In genomic region chr11:326842-327580, GRCh38 we compare ENCODE assay signal across 8 cellular contexts. TPM values are rescaled to one million over a fixed set of nuclear protein-coding genes. Genes with fewer than 3 reads are reported as not detected.
DNase-seq lines count a peak whose midpoint lies in the region; ATAC-seq and TF ChIP-seq lines count a peak whose summit lies in the region.

No MANE protein-coding gene starts in this region.

- peak overlapping the region; percentile 87 for H2AFZ ChIP-seq in IMR-90 (replicated peaks; ENCODE audit: low read length, poor library complexity)

- H3K79me1 ChIP-seq in IMR-90 (ENCODE audit: low read depth in 1 of 2, low read length in 2 of 2), result no peaks in the 10 kb centered on the region

- intact Hi-C loops in IMR-90 (cut with micrococcal nuclease), result no loop called here
- intact Hi-C loops in Right ventricle myocardium inferior (cut with DNase I), result loop anchor here (1.0 kb wide), 1 partner anchor 28 kb away; no protein-coding TSS in a partner anchor

- H3K9me3 Mint-ChIP-seq in activated T-cell treated with anti-CD3 and anti-CD28 coated beads, Interleukin-2, amount 50 U/mL, for 72 hours, result no peaks in the 10 kb centered on the region

- peak overlapping the region; percentile 40; the same call in 1 of the 2 replicates for H2BK20ac ChIP-seq in IMR-90 (ENCODE audit: low read depth, low read length)

- no peaks in the 10 kb centered on the region for H3K27me3 ChIP-seq in IMR-90 (ENCODE audit: control insufficient read depth, insufficient read depth, low read length)

- H3K4me1 Mint-ChIP-seq in activated T-cell treated with anti-CD3 and anti-CD28 coated beads, Interleukin-2, amount 50 U/mL, for 72 hours (ENCODE audit: low read depth), result peaks cover 80% of the 10 kb centered on the region

- peaks cover 0 to 2% of the 10 kb centered on the region in 2 donors for H3K36me3 Mint-ChIP-seq in activated T-cell treated with anti-CD3 and anti-CD28 coated beads, Interleukin-2, amount 50 U/mL, for 72 hours (ENCODE audit: insufficient read depth in 2 of 2)

- peak overlapping the region; percentile 49 to 84 for H4K8ac ChIP-seq in IMR-90 (ENCODE audit: low read depth in 2 of 2, low read length in 2 of 2)

- H3K4me1 ChIP-seq in IMR-90 (ENCODE audit: control insufficient read depth, insufficient read depth, low read length), result peaks cover 13% of the 10 kb centered on the region

- peak overlapping the region; percentile 26; the same call in 1 of the 2 replicates for H4K91ac ChIP-seq in IMR-90 (ENCODE audit: insufficient read depth, low read depth, low read length)

- peak overlapping the region; percentile 86 to 89 for H3K4me3 Mint-ChIP-seq in activated T-cell treated with anti-CD3 and anti-CD28 coated beads, Interleukin-2, amount 50 U/mL, for 72 hours

- no peak overlapping the region; the same call in 1 of the 2 replicates for H2AK5ac ChIP-seq in IMR-90 (ENCODE audit: low read depth, low read length)

- ATAC-seq in GM19452 (IDR thresholded peaks at IDR 0.05; ENCODE audit: unreplicated experiment) (peak; percentile 64), IMR-90 (ENCODE audit: low read depth) (peak; percentile 25), Right ventricle myocardium inferior (peak; percentile 89)
- ATAC-seq in activated T-cell treated with anti-CD3 and anti-CD28 coated beads, Interleukin-2, amount 50 U/mL, for 72 hours (replicated peaks in 1 of 2), result peak; percentile 54 to 69

- no TSS peak for BruUV-seq in IMR-90 (replicated peaks; lab: Mats Ljungman, UMichigan)

- no peak for TF ChIP-seq POLR2A in IMR-90 (IDR thresholded peaks at IDR 0.05; ENCODE audit: low read depth, low read length)

- TF ChIP-seq CTCF in IMR-90 (conservative IDR thresholded peaks at IDR 0.05; ENCODE audit: low read depth, low read length), result no peak

- no peaks in the 10 kb centered on the region for H4K20me1 ChIP-seq in IMR-90 (ENCODE audit: insufficient read depth, low read length)

- no peak overlapping the region for H3K56ac ChIP-seq in IMR-90 (ENCODE audit: extremely low read depth, insufficient read depth, low read length)

- peak overlapping the region; percentile 70 for H2AK9ac ChIP-seq in IMR-90 (replicated peaks; ENCODE audit: low read depth, low read length, poor library complexity)

- peak overlapping the region; percentile 10; the same call in 1 of the 2 replicates for H3K14ac ChIP-seq in IMR-90 (replicated peaks; ENCODE audit: low read depth, low read length)

- H3K36me3 ChIP-seq in IMR-90 (ENCODE audit: control insufficient read depth, insufficient read depth, low read length), result no peaks in the 10 kb centered on the region

- in situ Hi-C loops in IMR-90 (cut with MboI; ENCODE audit: low sequenced_read_pairs), result no loop called here

- 32% methylated on average over 5 of the region's 19 CpGs; no CpG with 5 or more reads in 1 of the 2 experiments for WGBS in IMR-90 (ENCODE audit: extremely low coverage in 2 of 2, insufficient read length in 1 of 2), 2 experiments

- no peak overlapping the region for H3K4me2 ChIP-seq in IMR-90 (ENCODE audit: low read depth, low read length)

- H3K9me1 ChIP-seq in IMR-90 (ENCODE audit: insufficient read depth, low read length), result no peaks in the 10 kb centered on the region

- H3K9ac ChIP-seq in IMR-90 (ENCODE audit: low read depth, low read length), result 0 out of 2 replicates have a peak overlapping the region, but pooled peaks have one; percentile 4

- peak overlapping the region; percentile 70 for H4K5ac ChIP-seq in IMR-90 (ENCODE audit: low read depth, low read length)

- no peaks in the 10 kb centered on the region for H3K27me3 Mint-ChIP-seq in activated T-cell treated with anti-CD3 and anti-CD28 coated beads, Interleukin-2, amount 50 U/mL, for 72 hours (ENCODE audit: low read depth)

- dilution Hi-C loops in IMR-90 (cut with HindIII; ENCODE audit: low sequenced_read_pairs, unreplicated experiment), result no loop called here

- POLR2A ChIA-PET in IMR-90 (lab: Charles Lee; ENCODE audit: unreplicated experiment), result no interaction called here

- DNase-seq in Ammon's horn (ENCODE audit: low spot score), result peak; percentile 73
- DNase-seq in IMR-90, result peak; percentile 42
- DNase-seq in activated T-cell treated with anti-CD3 and anti-CD28 coated beads, Interleukin-2, amount 50 U/mL, for 72 hours, result peak; percentile 82 to 86
- peak; percentile 93 for DNase-seq in Right ventricle myocardium inferior (ENCODE audit: missing footprints)
- peak; percentile 44 for DNase-seq in putamen (ENCODE audit: low spot score)
- DNase-seq in AG08396 (ENCODE audit: low spot score), result no peak
- no peak for DNase-seq in GM03348 (ENCODE audit: low spot score)

- peak overlapping the region; percentile 94 for H3K27ac Mint-ChIP-seq in activated T-cell treated with anti-CD3 and anti-CD28 coated beads, Interleukin-2, amount 50 U/mL, for 72 hours

- no peaks in the 10 kb centered on the region for H3K9me3 ChIP-seq in IMR-90 (ENCODE audit: control insufficient read depth, insufficient read depth, low read length)

- peak overlapping the region; percentile 43 for H3K27ac ChIP-seq in IMR-90 (ENCODE audit: insufficient read depth, low read length)

- H2BK15ac ChIP-seq in IMR-90 (ENCODE audit: low read depth, low read length), result 0 out of 3 replicates have a peak overlapping the region, but pooled peaks have one; percentile 37

- no peak overlapping the region for H3K4me3 ChIP-seq in IMR-90 (ENCODE audit: insufficient read depth, low read depth, low read length)

- H3K23ac ChIP-seq in IMR-90 (ENCODE audit: low read depth, low read length), result no peak overlapping the region

- TF ChIP-seq RAD21 in IMR-90 (IDR thresholded peaks at IDR 0.05; ENCODE audit: low read length), result no peak

- CTCF ChIA-PET in IMR-90 (lab: Yijun Ruan, JAX), result no interaction called here

- H2BK120ac ChIP-seq in IMR-90 (ENCODE audit: low read depth, low read length), result peak overlapping the region; percentile 61

- H2BK5ac ChIP-seq in IMR-90 (ENCODE audit: low read depth, low read length, poor library complexity, severe bottlenecking), result no peak overlapping the region

- peak overlapping the region; percentile 66 for H3K4ac ChIP-seq in IMR-90 (ENCODE audit: low read depth, low read length)

- H3K18ac ChIP-seq in IMR-90 (ENCODE audit: low read depth, low read length), result peak overlapping the region; percentile 65

TF ChIP-seq in IMR-90, 13 proteins besides CTCF, POLR2A, EP300 and RAD21:
- TF ChIP-seq BHLHE40 (IDR thresholded peaks at IDR 0.05; ENCODE audit: low read depth, low read length) (no peak), ELK1 (IDR thresholded peaks at IDR 0.05; ENCODE audit: borderline replicate concordance, low read depth, low read length) (no peak), CHD1 (IDR thresholded peaks at IDR 0.05; ENCODE audit: low read depth, low read length) (no peak), SMC3 (IDR thresholded peaks at IDR 0.05; ENCODE audit: low read depth, low read length) (no peak), RCOR1 (IDR thresholded peaks at IDR 0.05; ENCODE audit: insufficient replicate concordance, low read length) (no peak), MXI1 (IDR thresholded peaks at IDR 0.05; ENCODE audit: borderline replicate concordance, low read depth, low read length) (no peak)

RNA-seq across cellular contexts. Expression of gene IFITM3, which starts 6.4 kb away (rescaled TPM):
- total RNA-seq in IMR-90 (2012; rRNA removed), result 40.9 and 52.5 TPM in 2 replicates
- 906 and 1,008 TPM in 2 replicates for polyA plus RNA-seq in IMR-90 (2012; rRNA removed)
- 803 and 1,768 TPM in 2 replicates for polyA plus RNA-seq in IMR-90 (2012; cell fraction: cytosol; rRNA removed)
- 153 and 347 TPM in 2 replicates for polyA plus RNA-seq in IMR-90 (2012; cell fraction: nucleus; rRNA removed; ENCODE audit: low replicate concordance)
- total RNA-seq in activated T-cell treated with anti-CD3 and anti-CD28 coated beads, Interleukin-2, amount 50 U/mL, for 72 hours, result 10 to 100 TPM; 24.4 to 75.8 TPM
- total RNA-seq in Right ventricle myocardium inferior, result 401 TPM

RNA-seq across cellular contexts. Expression of gene IFITM1, which starts 13.2 kb away (rescaled TPM):
- 14.4 and 24.2 TPM in 2 replicates for total RNA-seq in IMR-90 (2012; rRNA removed)
- 67.5 and 68.9 TPM in 2 replicates for polyA plus RNA-seq in IMR-90 (2012; rRNA removed)
- polyA plus RNA-seq in IMR-90 (2012; cell fraction: cytosol; rRNA removed), result 54.7 and 163 TPM in 2 replicates
- polyA plus RNA-seq in IMR-90 (2012; cell fraction: nucleus; rRNA removed; ENCODE audit: low replicate concordance), result 25.1 and 28.0 TPM in 2 replicates
- 100 to 1,000 TPM; 306 to 384 TPM for total RNA-seq in activated T-cell treated with anti-CD3 and anti-CD28 coated beads, Interleukin-2, amount 50 U/mL, for 72 hours
- total RNA-seq in Right ventricle myocardium inferior, result 125 TPM

RNA-seq across cellular contexts. Expression of gene IFITM2, which starts 19.4 kb away (rescaled TPM):
- total RNA-seq in IMR-90 (2012; rRNA removed) (26.4 and 31.2 TPM in 2 replicates), Right ventricle myocardium inferior (253 TPM)
- polyA plus RNA-seq in IMR-90 (2012; rRNA removed), result 564 and 600 TPM in 2 replicates
- polyA plus RNA-seq in IMR-90 (2012; cell fraction: cytosol; rRNA removed), result 588 and 1,067 TPM in 2 replicates
- 95.2 and 139 TPM in 2 replicates for polyA plus RNA-seq in IMR-90 (2012; cell fraction: nucleus; rRNA removed; ENCODE audit: low replicate concordance)
- total RNA-seq in activated T-cell treated with anti-CD3 and anti-CD28 coated beads, Interleukin-2, amount 50 U/mL, for 72 hours, result 100 to 1,000 TPM; 542 to 639 TPM

RNA-seq across cellular contexts. Expression of gene IFITM5, which starts 27.7 kb away (rescaled TPM):
- not detected in 2 replicates for total RNA-seq in IMR-90 (2012; rRNA removed)
- polyA plus RNA-seq in IMR-90 (2012; rRNA removed), result not detected in 2 replicates
- not detected in 2 replicates for polyA plus RNA-seq in IMR-90 (2012; cell fraction: cytosol; rRNA removed)
- not detected in 2 replicates for polyA plus RNA-seq in IMR-90 (2012; cell fraction: nucleus; rRNA removed; ENCODE audit: low replicate concordance)
- total RNA-seq in activated T-cell treated with anti-CD3 and anti-CD28 coated beads, Interleukin-2, amount 50 U/mL, for 72 hours, result not detected
- not detected for total RNA-seq in Right ventricle myocardium inferior

RNA-seq across cellular contexts. Expression of gene PGGHG, which starts 38.1 kb away (rescaled TPM):
- 1.4 and 1.8 TPM in 2 replicates for total RNA-seq in IMR-90 (2012; rRNA removed)
- polyA plus RNA-seq in IMR-90 (2012; rRNA removed), result 16.2 and 17.0 TPM in 2 replicates
- polyA plus RNA-seq in IMR-90 (2012; cell fraction: cytosol; rRNA removed), result 2.1 and 3.3 TPM in 2 replicates
- 170 and 305 TPM in 2 replicates for polyA plus RNA-seq in IMR-90 (2012; cell fraction: nucleus; rRNA removed; ENCODE audit: low replicate concordance)
- 100 to 1,000 TPM; 161 to 273 TPM for total RNA-seq in activated T-cell treated with anti-CD3 and anti-CD28 coated beads, Interleukin-2, amount 50 U/mL, for 72 hours
- 10.0 TPM for total RNA-seq in Right ventricle myocardium inferior

Comparison
In these comparisons a context has a peak if more than half of its experiments do, and no peak if none do; other contexts are left out.
1. DNase-seq: peak in Ammon's horn (single experiment), IMR-90 (single experiment), activated T-cell treated with anti-CD3 and anti-CD28 coated beads, Interleukin-2, amount 50 U/mL, for 72 hours (2 of 2), Right ventricle myocardium inferior (single experiment) and putamen (single experiment); none in AG08396 (single experiment) and GM03348 (single experiment).
2. ATAC-seq: peak in every context shown above with its lines; median percentile 89 in Right ventricle myocardium inferior; 64 in GM19452; 62 in activated T-cell treated with anti-CD3 and anti-CD28 coated beads, Interleukin-2, amount 50 U/mL, for 72 hours; 25 in IMR-90.